Comparison of ENCODE assay signal across 18 cellular contexts in genomic region chr11:35735411-35735810, GRCh38.
DNase-seq lines count a peak whose midpoint lies in the region; ATAC-seq and TF ChIP-seq lines count a peak whose summit lies in the region.
"Had no signal": no experiment of that assay in that cellular context is flagged by ENCODE, and none has a peak within 500 bp of the region (broad histone marks: within the 10 kb centered on the region; RNA-seq: fewer than 3 reads in every experiment).

No MANE protein-coding gene starts in this region.

- BruUV-seq in PC-3 (replicated peaks; lab: Mats Ljungman, UMichigan) = no TSS peak

- ATAC-seq in naive thymus-derived CD4-positive, alpha-beta T cell = no peak
- no peak for ATAC-seq in PC-3

- H3F3A ChIP-seq in PC-3 (ENCODE audit: low read length, unreplicated experiment) = no peaks in the 10 kb centered on the region

- no peaks in the 10 kb centered on the region for H4K20me1 ChIP-seq in PC-3 (ENCODE audit: low read length)
- H4K20me1 ChIP-seq: BLaER1 treated with 17β-estradiol and CSF1 and Interleukin-3, amounts not matched to agents 10 nM and 100 nM had no signal

- H3K9me2 ChIP-seq in PC-3 (replicated peaks; ENCODE audit: low read length) = no peaks in the 10 kb centered on the region

- peaks cover 0 to 15% (median 3%) of the 10 kb centered on the region in 3 experiments for H3K36me3 ChIP-seq in naive thymus-derived CD4-positive, alpha-beta T cell (ENCODE audit: control insufficient read depth in 2 of 3, insufficient read depth in 3 of 3, low read length in 3 of 3)
- H3K36me3 ChIP-seq in PC-3 (ENCODE audit: low read depth, low read length) = 0 out of 2 replicates have a peak, but pooled peaks cover 3% of the 10 kb centered on the region

- H3K27me3 Mint-ChIP-seq in endothelial cell (ENCODE audit: unreplicated experiment) = peaks cover 2% of the 10 kb centered on the region
- H3K27me3 Mint-ChIP-seq in naive thymus-derived CD4-positive, alpha-beta T cell = no peaks in the 10 kb centered on the region
- H3K27me3 Mint-ChIP-seq: IgD-negative memory B cell had no signal

- H3K27me3 ChIP-seq in naive thymus-derived CD4-positive, alpha-beta T cell (ENCODE audit: control insufficient read depth in 2 of 2, insufficient read depth in 2 of 2, low read length in 2 of 2) = no peaks in the 10 kb centered on the region
- no peaks in the 10 kb centered on the region for H3K27me3 ChIP-seq in PC-3 (ENCODE audit: low read length)
- H3K27me3 ChIP-seq: BLaER1 treated with 17β-estradiol and CSF1 and Interleukin-3, amounts not matched to agents 10 nM and 100 nM had no signal

- no peak overlapping the region for H3K4me3 ChIP-seq in naive thymus-derived CD4-positive, alpha-beta T cell (ENCODE audit: low read length)
- no peak overlapping the region for H3K4me3 ChIP-seq in PC-3 (ENCODE audit: low read length)
- H3K4me3 ChIP-seq: BLaER1 treated with 17β-estradiol and CSF1 and Interleukin-3, amounts not matched to agents 10 nM and 100 nM had no signal

- TF ChIP-seq CTCF in endothelial cell (IDR thresholded peaks at IDR 0.05; ENCODE audit: unreplicated experiment) = no peak
- TF ChIP-seq CTCF in PC-3 (conservative IDR thresholded peaks at IDR 0.05; ENCODE audit: low read depth, low read length) = no peak

- H3K9me3 Mint-ChIP-seq in endothelial cell (ENCODE audit: unreplicated experiment) = no peaks in the 10 kb centered on the region
- peaks cover 0 to 17% (median 2%) of the 10 kb centered on the region in 11 donors for H3K9me3 Mint-ChIP-seq in naive thymus-derived CD4-positive, alpha-beta T cell

- intact Hi-C loops in naive thymus-derived CD4-positive, alpha-beta T cell (cut with micrococcal nuclease) = no loop called here
- intact Hi-C loops in PC-3 (cut with micrococcal nuclease) = no loop called here

- H3K4me1 Mint-ChIP-seq in endothelial cell (ENCODE audit: unreplicated experiment) = peaks cover 27% of the 10 kb centered on the region
- peaks cover 14 to 70% (median 63%) of the 10 kb centered on the region in 7 donors for H3K4me1 Mint-ChIP-seq in naive thymus-derived CD4-positive, alpha-beta T cell

- peaks cover 6% of the 10 kb centered on the region; the same call in 1 of the 2 replicates for H3K79me2 ChIP-seq in PC-3 (ENCODE audit: low read length)

- peaks cover 14% of the 10 kb centered on the region for H3K36me3 Mint-ChIP-seq in endothelial cell (ENCODE audit: low read depth, unreplicated experiment)
- H3K36me3 Mint-ChIP-seq in naive thymus-derived CD4-positive, alpha-beta T cell = peaks cover 20 to 72% (median 45%) of the 10 kb centered on the region in 5 donors

- H3K27ac ChIP-seq in naive thymus-derived CD4-positive, alpha-beta T cell (ENCODE audit: low read depth, low read length) = no peak overlapping the region
- no peak overlapping the region for H3K27ac ChIP-seq in PC-3 (ENCODE audit: low read length)
- H3K27ac ChIP-seq: BLaER1 treated with 17β-estradiol and CSF1 and Interleukin-3, amounts not matched to agents 10 nM and 100 nM; RWPE1 had no signal

- no peak overlapping the region for H3K4me3 Mint-ChIP-seq in endothelial cell (ENCODE audit: unreplicated experiment)
- H3K4me3 Mint-ChIP-seq in naive thymus-derived CD4-positive, alpha-beta T cell = peak overlapping the region in 3 of 10 donors; percentile 1 to 4 (median 3)
- H3K4me3 Mint-ChIP-seq: HFFc6, IgD-negative memory B cell had no signal

- H3K4me1 ChIP-seq in naive thymus-derived CD4-positive, alpha-beta T cell (ENCODE audit: control insufficient read depth in 2 of 2, insufficient read depth in 2 of 2, low read length in 2 of 2) = peaks cover 0 to 6% of the 10 kb centered on the region in 2 donors
- H3K4me1 ChIP-seq in PC-3 (ENCODE audit: insufficient read depth, low read length) = no peaks in the 10 kb centered on the region

- no peak overlapping the region for H3K4me2 ChIP-seq in PC-3 (ENCODE audit: low read length)
- H3K4me2 ChIP-seq: BLaER1 treated with 17β-estradiol and CSF1 and Interleukin-3, amounts not matched to agents 10 nM and 100 nM had no signal

- CTCF ChIA-PET in naive thymus-derived CD4-positive, alpha-beta T cell (lab: Charles Lee) = no interaction called here
- CTCF ChIA-PET in PC-3 (lab: Charles Lee) = interaction anchor here (1.1 kb wide), 1 partner anchor 87 kb away, joined by 3 read pairs; no protein-coding TSS in a partner anchor

- POLR2A ChIA-PET in naive thymus-derived CD4-positive, alpha-beta T cell (lab: Charles Lee) = no interaction called here
- POLR2A ChIA-PET in PC-3 (lab: Charles Lee; ENCODE audit: unreplicated experiment) = no interaction called here

- no peak overlapping the region for H3K9ac ChIP-seq in PC-3 (ENCODE audit: low read length)
- H3K9ac ChIP-seq: BLaER1 treated with 17β-estradiol and CSF1 and Interleukin-3, amounts not matched to agents 10 nM and 100 nM had no signal

- no peaks in the 10 kb centered on the region for H3K9me3 ChIP-seq in naive thymus-derived CD4-positive, alpha-beta T cell (ENCODE audit: control insufficient read depth in 2 of 3, low read length in 3 of 3)
- no peaks in the 10 kb centered on the region for H3K9me3 ChIP-seq in PC-3 (ENCODE audit: low read length)

- peak overlapping the region; percentile 97 for H3K27ac Mint-ChIP-seq in endothelial cell (ENCODE audit: unreplicated experiment)
- peak overlapping the region in 7 of 9 donors; percentile 1 to 75 (median 51) for H3K27ac Mint-ChIP-seq in naive thymus-derived CD4-positive, alpha-beta T cell
- H3K27ac Mint-ChIP-seq: HFFc6, IgD-negative memory B cell had no signal

- DNase-seq in NCI-H2227 treated with DMSO at 0.1 percent for 48 hours (lab: John Stamatoyannopoulos, UW) (peak; percentile 68), NCI-H2227 (lab: John Stamatoyannopoulos, UW; ENCODE audit: unreplicated experiment) (no peak), endothelial cell (ENCODE audit: low spot score) (no peak), NCI-H82 treated with DMSO at 0.1 percent for 48 hours (lab: John Stamatoyannopoulos, UW; ENCODE audit: unreplicated experiment) (no peak), PC-3 (no peak), NAMALWA (ENCODE audit: low spot score) (no peak), iPS-NIHi11 (ENCODE audit: low spot score) (no peak)
- no peak for DNase-seq in naive thymus-derived CD4-positive, alpha-beta T cell
- DNase-seq: EL, HFFc6, Kasumi-1, MM.1S, NCI-H1105, NCI-H1694, NCI-H446 had no signal

- no peak overlapping the region for H2AFZ ChIP-seq in PC-3 (ENCODE audit: low read length)
